In genomic region chr5:68994645-68995044, GRCh38 we compare ENCODE assay signal across 15 cellular contexts.
DNase-seq lines count a peak whose midpoint lies in the region; ATAC-seq and TF ChIP-seq lines count a peak whose summit lies in the region.
"Had no signal": no experiment of that assay in that cellular context is flagged by ENCODE, and none has a peak within 500 bp of the region (broad histone marks: within the 10 kb centered on the region; RNA-seq: fewer than 3 reads in every experiment).

No MANE protein-coding gene starts in this region.

- peak; percentile 68 for ATAC-seq in HG02938 (IDR thresholded peaks at IDR 0.05; ENCODE audit: unreplicated experiment)
- ATAC-seq: PC-3 had no signal

- no peak overlapping the region for H3K4me3 Mint-ChIP-seq in activated naive CD4-positive, alpha-beta T cell treated with anti-CD3 and anti-CD28 coated beads for 36 hours

- DNase-seq in GM13976 (ENCODE audit: low spot score) (peak; percentile 43), GM20000 (ENCODE audit: low spot score) (peak; percentile 29), epithelial cell of esophagus (ENCODE audit: low read depth) (peak; percentile 39), CD1c-positive myeloid dendritic cell (ENCODE audit: extremely low spot score) (no peak), caudate nucleus (lab: John Stamatoyannopoulos, UW) (no peak), superior temporal gyrus (ENCODE audit: extremely low spot score) (no peak)
- DNase-seq in activated naive CD4-positive, alpha-beta T cell treated with anti-CD3 and anti-CD28 coated beads for 36 hours = no peak
- DNase-seq: activated CD4-positive, alpha-beta T cell treated with anti-CD3 and anti-CD28 coated beads for 4 hours; effector memory CD4-positive, alpha-beta T cell; NCI-H1092 treated with DMSO at 0.1 percent for 48 hours; NCI-H446; PC-3; retina; stimulated activated CD4-positive, alpha-beta T cell treated with anti-CD3 and anti-CD28 coated beads, Interleukin-2, amount 100 ng/mL, for 24 hours had no signal

- CTCF ChIA-PET in activated naive CD4-positive, alpha-beta T cell treated with anti-CD3 and anti-CD28 coated beads for 36 hours (lab: Charles Lee) = no interaction called here

- H3K4me1 Mint-ChIP-seq in activated naive CD4-positive, alpha-beta T cell treated with anti-CD3 and anti-CD28 coated beads for 36 hours (ENCODE audit: low read depth) = no peaks in the 10 kb centered on the region

- in situ Hi-C loops in GM13976 (cut with MboI; ENCODE audit: low sequenced_read_pairs, unreplicated experiment) = no loop called here

- H3K27ac Mint-ChIP-seq in activated naive CD4-positive, alpha-beta T cell treated with anti-CD3 and anti-CD28 coated beads for 36 hours = no peak overlapping the region

- TF ChIP-seq CTCF in GM13976 (IDR thresholded peaks at IDR 0.05; ENCODE audit: borderline replicate concordance, control extremely low read depth, extremely low read depth, insufficient read depth, missing control alignments) = no peak
- no peak for TF ChIP-seq CTCF in GM20000 (IDR thresholded peaks at IDR 0.05; ENCODE audit: extremely low read depth, missing control alignments)
- no peak for TF ChIP-seq CTCF in epithelial cell of esophagus (IDR thresholded peaks at IDR 0.05; ENCODE audit: insufficient read depth, low read depth, low read length, missing control alignments)

- no peak overlapping the region for H3K27ac ChIP-seq in caudate nucleus (ENCODE audit: low read depth, low read length)

- H3K27me3 Mint-ChIP-seq in activated naive CD4-positive, alpha-beta T cell treated with anti-CD3 and anti-CD28 coated beads for 36 hours (ENCODE audit: low read depth) = no peaks in the 10 kb centered on the region

- no peaks in the 10 kb centered on the region for H3K9me3 Mint-ChIP-seq in activated naive CD4-positive, alpha-beta T cell treated with anti-CD3 and anti-CD28 coated beads for 36 hours

- intact Hi-C loops in activated naive CD4-positive, alpha-beta T cell treated with anti-CD3 and anti-CD28 coated beads for 36 hours (cut with micrococcal nuclease) = no loop called here

- H3K4me3 ChIP-seq in epithelial cell of esophagus (ENCODE audit: low read length) = no peak overlapping the region

- H3K36me3 Mint-ChIP-seq in activated naive CD4-positive, alpha-beta T cell treated with anti-CD3 and anti-CD28 coated beads for 36 hours (ENCODE audit: low read depth) = no peaks in the 10 kb centered on the region

Comparison
In these comparisons a context has a peak if more than half of its experiments do, and no peak if none do; other contexts are left out.
1. DNase-seq: peak in GM13976 (single experiment), GM20000 (single experiment) and epithelial cell of esophagus (single experiment); none in activated naive CD4-positive, alpha-beta T cell treated with anti-CD3 and anti-CD28 coated beads for 36 hours (single experiment), CD1c-positive myeloid dendritic cell (single experiment), caudate nucleus (0 of 61) and superior temporal gyrus (single experiment).